Comparison of ENCODE assay signal across 15 cellular contexts in genomic region chr17:60960398-60961065, GRCh38.
A peak's percentile ranks its signal among the peaks of the same experiment; 100 is the strongest.
DNase-seq lines count a peak whose midpoint lies in the region; ATAC-seq, FAIRE-seq and TF ChIP-seq lines count a peak whose summit lies in the region.
"Had no signal": no experiment of that assay in that cellular context is flagged by ENCODE, and none has a peak within 500 bp of the region (broad histone marks: within the 10 kb centered on the region; RNA-seq: fewer than 3 reads in every experiment).

No MANE protein-coding gene starts in this region.

- peaks cover 20% of the 10 kb centered on the region for H3K9me3 Mint-ChIP-seq in progenitor cell of endocrine pancreas (ENCODE audit: low read depth)

- no peak for TF ChIP-seq CTCF in progenitor cell of endocrine pancreas (IDR thresholded peaks at IDR 0.05; ENCODE audit: unreplicated experiment)

- no peak overlapping the region for H3K4me3 ChIP-seq in ACC112 (ENCODE audit: low read depth, low read length)

- H3K79me2 ChIP-seq in ACC112 (ENCODE audit: control insufficient read depth, insufficient read depth, low read length, unreplicated experiment) = no peaks in the 10 kb centered on the region

- no peaks in the 10 kb centered on the region for H3K27me3 Mint-ChIP-seq in progenitor cell of endocrine pancreas
- H3K27me3 Mint-ChIP-seq: CD4-positive, alpha-beta T cell had no signal

- no peak overlapping the region for H2AFZ ChIP-seq in ACC112 (ENCODE audit: low read length, unreplicated experiment)

- H3K4me1 Mint-ChIP-seq in progenitor cell of endocrine pancreas (ENCODE audit: low read depth) = no peaks in the 10 kb centered on the region

- H3K27ac ChIP-seq in ACC112 (ENCODE audit: low read depth, low read length) = peak overlapping the region; percentile 83
- H3K27ac ChIP-seq: C4-2B had no signal

- TF ChIP-seq POLR2A in H54 (IDR thresholded peaks at IDR 0.05; ENCODE audit: low read depth, low read length) = no peak

- H3K36me3 Mint-ChIP-seq in progenitor cell of endocrine pancreas (ENCODE audit: insufficient read depth) = peaks cover 12% of the 10 kb centered on the region

- FAIRE-seq in H54 (lab: Jason Lieb, UNC) = peak; percentile 27

- ATAC-seq in GM18502 (IDR thresholded peaks at IDR 0.05; ENCODE audit: poor library complexity, unreplicated experiment) = no peak

- H3K27me3 ChIP-seq in ACC112 (ENCODE audit: insufficient read depth, low read length) = no peaks in the 10 kb centered on the region

- 0 out of 2 replicates have a peak, but pooled peaks cover 8% of the 10 kb centered on the region for H3K36me3 ChIP-seq in ACC112 (ENCODE audit: insufficient read depth, low read length)

- no peak for DNase-seq in H54 (ENCODE audit: insufficient read length, low spot score)
- peak; percentile 42 for DNase-seq in RPMI7951 (ENCODE audit: low read depth)
- DNase-seq in progenitor cell of endocrine pancreas (ENCODE audit: low spot score, unreplicated experiment) = no peak
- no peak for DNase-seq in activated CD8-positive, alpha-beta memory T cell treated with anti-CD3 and anti-CD28 coated beads, Interleukin-2, amount 50 U/mL, for 48 hours
- DNase-seq in hippocampal formation (lab: John Stamatoyannopoulos, UW) = no peak
- DNase-seq: AML-193; CD4-positive, alpha-beta T cell; DMS153; DMS79; GF-D8; GOT3; H9 had no signal

- H3K4me3 Mint-ChIP-seq in progenitor cell of endocrine pancreas (ENCODE audit: low read depth) = no peak overlapping the region
- H3K4me3 Mint-ChIP-seq: CD4-positive, alpha-beta T cell; H9 had no signal

- H3K27ac Mint-ChIP-seq in progenitor cell of endocrine pancreas = peak overlapping the region; percentile 44
- H3K27ac Mint-ChIP-seq: CD4-positive, alpha-beta T cell; H9 had no signal

- peaks cover 19% of the 10 kb centered on the region for H3K4me1 ChIP-seq in ACC112 (ENCODE audit: control insufficient read depth, insufficient read depth, low read length, unreplicated experiment)
